8 cellular contexts compared by ENCODE assay signal in the genomic region with DNA sequence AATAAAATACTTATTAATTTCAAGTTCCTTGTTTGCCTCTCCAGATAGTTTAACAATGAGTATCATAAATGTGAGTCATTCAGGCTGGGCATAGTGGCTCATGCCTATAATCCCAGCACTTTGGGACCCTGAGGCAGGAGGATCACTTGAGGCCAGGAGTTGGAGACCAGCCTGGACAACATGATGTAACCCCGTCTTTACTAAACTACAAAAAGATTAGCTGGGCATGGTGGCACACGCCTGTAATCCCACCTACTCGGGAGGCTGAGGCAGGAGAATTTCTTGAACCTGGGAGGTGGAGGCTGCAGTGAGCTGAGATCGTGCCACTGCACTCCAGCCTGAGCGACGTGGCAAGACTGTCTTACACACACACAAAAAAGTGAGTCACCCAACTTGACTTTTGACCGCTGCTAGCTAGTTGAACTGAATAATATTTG.
DNase-seq lines count a peak whose midpoint lies in the region; FAIRE-seq and TF ChIP-seq lines count a peak whose summit lies in the region.
"Not testable (repeated sequence)": the region's sequence is repeated elsewhere in the genome, so short reads cannot be mapped to it uniquely, and the experiment has no call there.

No MANE protein-coding gene starts in this region.

- CTCF ChIA-PET in endothelial cell of umbilical vein (lab: Charles Lee): interaction anchor here (0.7 to 3.2 kb wide), 6 partner anchors 10 to 230 kb away, joined by 3 to 21 read pairs (median 5); no protein-coding TSS in a partner anchor

- H2AFZ ChIP-seq in endothelial cell of umbilical vein (ENCODE audit: low read depth, low read length): not testable (repeated sequence)

- H3K27ac Mint-ChIP-seq in type B pancreatic cell: peak overlapping the region; percentile 93

- not testable (repeated sequence) for TF ChIP-seq CTCF in Peyer's patch (IDR thresholded peaks at IDR 0.05); endothelial cell of umbilical vein (IDR thresholded peaks at IDR 0.05; ENCODE audit: extremely low read depth in 1 of 2, insufficient read depth in 1 of 2, low read depth in 1 of 2, low read length in 2 of 2); type B pancreatic cell (conservative IDR thresholded peaks at IDR 0.05)

- H3K27me3 Mint-ChIP-seq in type B pancreatic cell: not testable (repeated sequence)

- H4K20me1 ChIP-seq in endothelial cell of umbilical vein (replicated peaks; ENCODE audit: control insufficient read depth, extremely low read depth, insufficient read depth, low read length): not testable (repeated sequence)

- not testable (repeated sequence) for H3K4me2 ChIP-seq in endothelial cell of umbilical vein (ENCODE audit: insufficient read depth, low read length)

- TF ChIP-seq POLR2A in Peyer's patch (IDR thresholded peaks at IDR 0.05); endothelial cell of umbilical vein (IDR thresholded peaks at IDR 0.05; ENCODE audit: low read depth, low read length): not testable (repeated sequence)

- not testable (repeated sequence) for BruUV-seq in endothelial cell of umbilical vein (replicated peaks; lab: Mats Ljungman, UMichigan)

- H3K79me2 ChIP-seq in endothelial cell of umbilical vein (ENCODE audit: control insufficient read depth, insufficient read depth, low read length): not testable (repeated sequence)

- not testable (repeated sequence) for H3K36me3 Mint-ChIP-seq in type B pancreatic cell

- not testable (repeated sequence) for H3K9me3 Mint-ChIP-seq in type B pancreatic cell

- POLR2A ChIA-PET in endothelial cell of umbilical vein (lab: Charles Lee): not testable (repeated sequence)

- not testable (repeated sequence) for H3K9me3 ChIP-seq in Peyer's patch; endothelial cell of umbilical vein (replicated peaks; ENCODE audit: control insufficient read depth, insufficient read depth, low read length)

- dilution Hi-C loops in endothelial cell of umbilical vein (cut with MboI; ENCODE audit: extremely low pct_ligation_motif_present, low sequenced_read_pairs): loop anchor here (25.0 kb wide), 1 partner anchor 227 kb away; no protein-coding TSS in a partner anchor

- H3K4me3 ChIP-seq in Peyer's patch; endothelial cell of umbilical vein (replicated peaks in 1 of 3; ENCODE audit: insufficient read depth in 1 of 3, low read depth in 1 of 3, low read length in 3 of 3): not testable (repeated sequence)

- H3K27me3 ChIP-seq in Peyer's patch; endothelial cell of umbilical vein (ENCODE audit: control insufficient read depth in 2 of 2, insufficient read depth in 2 of 2, low read length in 2 of 2): not testable (repeated sequence)

- H3K4me1 ChIP-seq in Peyer's patch; endothelial cell of umbilical vein (ENCODE audit: control insufficient read depth, extremely low read depth, insufficient read depth, low read length): not testable (repeated sequence)

- not testable (repeated sequence) for H3K9me1 ChIP-seq in endothelial cell of umbilical vein (replicated peaks; ENCODE audit: control insufficient read depth, extremely low read depth, insufficient read depth, low read length)

- peak overlapping the region in 2 of 4 donors; percentile 71 to 86 for H3K27ac ChIP-seq in Peyer's patch
- H3K27ac ChIP-seq in endothelial cell of umbilical vein (ENCODE audit: insufficient read depth, low read depth, low read length): not testable (repeated sequence)

- in situ Hi-C loops in Caki2 (cut with HindIII; ENCODE audit: low pct_unique_long_range_greater_than_20kb, low sequenced_read_pairs): loop anchor here (25.0 kb wide), 1 partner anchor 227 kb away; no protein-coding TSS in a partner anchor

- not testable (repeated sequence) for H3K9ac ChIP-seq in endothelial cell of umbilical vein (replicated peaks; ENCODE audit: extremely low read depth, insufficient read depth, low read length)

- H3K4me3 Mint-ChIP-seq in type B pancreatic cell: peak overlapping the region; percentile 36

- H3K4me1 Mint-ChIP-seq in type B pancreatic cell (ENCODE audit: unreplicated experiment): not testable (repeated sequence)

- intact Hi-C loops in endothelial cell of umbilical vein (cut with micrococcal nuclease): not testable (repeated sequence)

- H3K36me3 ChIP-seq in Peyer's patch; endothelial cell of umbilical vein (ENCODE audit: control insufficient read depth in 2 of 2, extremely low read depth in 1 of 2, insufficient read depth in 2 of 2, low read length in 2 of 2): not testable (repeated sequence)

- DNase-seq in Caki2 (ENCODE audit: low read depth): peak; percentile 45
- peak; percentile 28 for DNase-seq in HK-2 (ENCODE audit: unreplicated experiment)
- peak in 2 of 3 donors; percentile 58 to 78 for DNase-seq in Peyer's patch
- DNase-seq in amniotic epithelial cell (ENCODE audit: low read depth): peak; percentile 49
- not testable (repeated sequence) for DNase-seq in endothelial cell of umbilical vein (ENCODE audit: low read depth, low spot score); type B pancreatic cell (ENCODE audit: extremely low spot score, unreplicated experiment)
- peak; percentile 43 for DNase-seq in glomerular visceral epithelial cell (ENCODE audit: extremely low spot score)
- peak; percentile 48 for DNase-seq in myocyte (ENCODE audit: low read depth)

- FAIRE-seq in endothelial cell of umbilical vein (lab: Jason Lieb, UNC): not testable (repeated sequence)

TF ChIP-seq in endothelial cell of umbilical vein, 7 proteins besides CTCF, POLR2A, EP300 and RAD21:
- peak; percentile 64 for TF ChIP-seq FOS (IDR thresholded peaks at IDR 0.05; ENCODE audit: borderline replicate concordance, insufficient read depth, low read length)
